In the genomic region with DNA sequence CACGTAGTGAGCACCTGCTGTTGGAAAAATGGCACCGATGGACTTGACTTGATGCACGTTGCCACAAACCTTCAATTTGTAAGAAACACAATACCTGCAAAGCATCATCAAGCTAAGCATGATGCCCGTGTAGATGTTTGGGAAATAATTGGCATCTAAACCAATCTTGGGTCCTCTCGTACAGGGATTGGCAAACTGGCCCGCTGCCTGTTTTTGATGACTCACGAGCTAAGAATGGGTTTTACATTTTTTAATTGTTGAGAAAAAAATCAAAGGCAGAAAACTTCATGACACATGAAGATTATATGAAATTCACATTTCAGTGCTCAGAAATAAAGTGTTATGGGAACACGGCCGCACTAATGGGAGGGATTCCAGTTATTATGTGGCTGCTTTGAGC, we compare ENCODE assay signal across 15 cellular contexts. TPM values are rescaled to one million over a fixed set of nuclear protein-coding genes. Genes with fewer than 3 reads are reported as not detected.
DNase-seq lines count a peak whose midpoint lies in the region; ATAC-seq, FAIRE-seq and TF ChIP-seq lines count a peak whose summit lies in the region.
"Had no signal": no experiment of that assay in that cellular context is flagged by ENCODE, and none has a peak within 500 bp of the region (broad histone marks: within the 10 kb centered on the region; RNA-seq: fewer than 3 reads in every experiment).

No MANE protein-coding gene starts in this region.

- H3K4me1 ChIP-seq in left ventricle myocardium inferior (peaks cover 16% of the 10 kb centered on the region), gastroesophageal sphincter (no peaks in the 10 kb centered on the region)

- H3K4me3 ChIP-seq in left ventricle myocardium inferior (no peak overlapping the region), astrocyte of the cerebellum (ENCODE audit: low read depth, low read length) (no peak overlapping the region), gastroesophageal sphincter (no peak overlapping the region)
- H3K4me3 ChIP-seq: upper lobe of left lung had no signal

- intact Hi-C loops in left ventricle myocardium inferior (cut with micrococcal nuclease) (no loop called here), Right ventricle myocardium superior (cut with DNase I) (no loop called here)

- TF ChIP-seq CTCF in left ventricle myocardium inferior (IDR thresholded peaks at IDR 0.05; ENCODE audit: borderline replicate concordance), result no peak
- no peak for TF ChIP-seq CTCF in astrocyte of the cerebellum (IDR thresholded peaks at IDR 0.05; ENCODE audit: low read depth, low read length, missing control alignments)
- TF ChIP-seq CTCF in gastroesophageal sphincter (IDR thresholded peaks at IDR 0.05), result no peak
- TF ChIP-seq CTCF in GM10266 (IDR thresholded peaks at IDR 0.05; ENCODE audit: control insufficient read depth, insufficient read depth, low read depth, missing control alignments), result no peak
- no peak for TF ChIP-seq CTCF in GM10248 (IDR thresholded peaks at IDR 0.05; ENCODE audit: control extremely low read depth, extremely low read depth, low read depth, missing control alignments)

- H3K27me3 ChIP-seq in left ventricle myocardium inferior (ENCODE audit: low read depth), result no peaks in the 10 kb centered on the region
- H3K27me3 ChIP-seq in gastroesophageal sphincter, result no peaks in the 10 kb centered on the region
- H3K27me3 ChIP-seq: upper lobe of left lung had no signal

- in situ Hi-C loops in astrocyte of the cerebellum (cut with HindIII; ENCODE audit: low sequenced_read_pairs), result no loop called here

- H3K9me3 ChIP-seq in left ventricle myocardium inferior (replicated peaks) (peaks cover 16% of the 10 kb centered on the region), gastroesophageal sphincter (no peaks in the 10 kb centered on the region)
- H3K9me3 ChIP-seq: upper lobe of left lung had no signal

- no peak for FAIRE-seq in urothelium cell line (lab: Jason Lieb, UNC)
- FAIRE-seq: H1 had no signal

- H3K36me3 ChIP-seq in left ventricle myocardium inferior, result peaks cover 6% of the 10 kb centered on the region
- H3K36me3 ChIP-seq in gastroesophageal sphincter, result peaks cover 0 to 24% of the 10 kb centered on the region in 2 donors

- TF ChIP-seq POLR2A in gastroesophageal sphincter (IDR thresholded peaks at IDR 0.05), result no peak

- CTCF ChIA-PET in GM10248 (lab: Yijun Ruan, JAX), result interaction anchor here (1.0 to 1.4 kb wide), 4 partner anchors 9 to 59 kb away, joined by 3 to 4 read pairs (median 3); no protein-coding TSS in a partner anchor

- 69 to 74% methylated on average over 8 to 9 of the region's 9 CpGs for whole genome bisulfite sequencing in gastroesophageal sphincter (ENCODE audit: low coverage in 1 of 2), 2 donors

- H3K27ac ChIP-seq in left ventricle myocardium inferior (replicated peaks), result peak overlapping the region; percentile 31
- H3K27ac ChIP-seq in gastroesophageal sphincter, result peak overlapping the region in 3 of 4 donors; percentile 4 to 65 (median 25)

- ATAC-seq in Right ventricle myocardium superior (ENCODE audit: poor library complexity) (no peak), gastroesophageal sphincter (peak; percentile 21)

- DNase-seq in left ventricle myocardium inferior (no peak), Right ventricle myocardium superior (no peak), astrocyte of the cerebellum (ENCODE audit: low read depth) (peak; percentile 32), urothelium cell line (ENCODE audit: low spot score) (peak; percentile 61), GM10266 (ENCODE audit: extremely low spot score) (no peak), GM10248 (ENCODE audit: extremely low spot score) (no peak), NOMO-1 treated with DMSO at 0.1 percent for 48 hours (lab: John Stamatoyannopoulos, UW; ENCODE audit: unreplicated experiment) (no peak)
- DNase-seq: 8988T, mesendoderm, NCI-H1417 treated with DMSO at 0.1 percent for 48 hours, retina had no signal

- POLR2A ChIA-PET in GM10248 (lab: Yijun Ruan, JAX), result no interaction called here

- TF ChIP-seq EP300 in gastroesophageal sphincter (IDR thresholded peaks at IDR 0.05), result no peak

RNA-seq across cellular contexts. Expression of a gene that starts 10.9 kb away (rescaled TPM):
- total RNA-seq in left ventricle myocardium inferior, result 192 TPM
- total RNA-seq in Right ventricle myocardium superior, result 191 TPM
- 10 to 100 TPM; 48.0 to 83.5 (median 58.7) TPM for total RNA-seq in gastroesophageal sphincter

RNA-seq across cellular contexts. Expression of a gene that starts 32.2 kb away (rescaled TPM):
- total RNA-seq in left ventricle myocardium inferior (0.99 TPM), Right ventricle myocardium superior (1.9 TPM), gastroesophageal sphincter (under 1 TPM in 1 of 4 donors, not detected in 3; 0.42 TPM)

RNA-seq across cellular contexts. Expression of a gene that starts 44.1 kb away (rescaled TPM):
- 1,068 TPM for total RNA-seq in left ventricle myocardium inferior
- total RNA-seq in Right ventricle myocardium superior, result 1,011 TPM
- 100 to 1,000 TPM; 165 to 518 (median 343) TPM for total RNA-seq in gastroesophageal sphincter

RNA-seq across cellular contexts. Expression of a gene that starts 56.2 kb away (rescaled TPM):
- total RNA-seq in left ventricle myocardium inferior (65.9 TPM), Right ventricle myocardium superior (71.8 TPM), gastroesophageal sphincter (10 to 100 TPM; 11.2 to 57.9 (median 34.2) TPM)
- total RNA-seq: G401 had no signal

Comparison
In these comparisons a context has a peak if more than half of its experiments do, and no peak if none do; other contexts are left out.
1. DNase-seq: peak in astrocyte of the cerebellum (single experiment) and urothelium cell line (single experiment); none in left ventricle myocardium inferior (single experiment), Right ventricle myocardium superior (single experiment), GM10266 (single experiment), GM10248 (single experiment) and NOMO-1 treated with DMSO at 0.1 percent for 48 hours (single experiment).